Comparison of ENCODE assay signal across 18 cellular contexts in the genomic region with DNA sequence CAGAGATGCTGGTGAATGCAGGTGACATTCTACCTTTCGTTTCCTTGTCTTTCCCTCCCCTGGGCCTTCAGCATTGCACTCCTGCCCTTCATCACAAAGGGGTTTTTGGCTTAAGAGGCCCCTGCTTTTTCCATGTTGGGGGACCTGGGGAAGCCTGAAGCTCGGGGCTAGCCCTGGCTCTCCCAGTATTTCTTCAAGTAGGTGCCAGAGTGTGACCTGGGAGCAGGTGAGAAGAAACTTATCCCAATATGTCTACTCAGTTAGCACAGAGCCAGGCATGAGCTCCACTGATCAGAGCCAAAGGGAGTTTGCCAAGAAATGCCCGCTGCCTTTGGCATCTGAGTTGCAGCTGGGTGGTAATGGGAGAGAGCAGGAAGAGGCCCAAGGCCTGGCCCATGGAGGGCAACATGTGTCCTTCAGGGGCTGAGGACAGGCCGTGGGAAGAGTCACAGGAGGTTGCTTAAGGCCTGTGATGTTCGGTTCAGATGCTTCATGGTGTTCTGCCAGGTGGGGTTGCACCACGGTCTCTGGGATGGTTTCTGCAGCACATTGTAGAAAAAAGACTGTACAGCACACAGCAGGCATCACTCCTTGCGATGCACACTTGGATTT. TPM values are rescaled to one million over a fixed set of nuclear protein-coding genes. Genes with fewer than 3 reads are reported as not detected.
DNase-seq lines count a peak whose midpoint lies in the region; ATAC-seq, FAIRE-seq and TF ChIP-seq lines count a peak whose summit lies in the region.
"Had no signal": no experiment of that assay in that cellular context is flagged by ENCODE, and none has a peak within 500 bp of the region (broad histone marks: within the 10 kb centered on the region; RNA-seq: fewer than 3 reads in every experiment).

No MANE protein-coding gene starts in this region.

- TF ChIP-seq CTCF in natural killer cell (IDR thresholded peaks at IDR 0.05) (no peak), left ventricle myocardium inferior (IDR thresholded peaks at IDR 0.05; ENCODE audit: borderline replicate concordance) (no peak), pancreas (IDR thresholded peaks at IDR 0.05) (no peak)

- no peaks in the 10 kb centered on the region for H3K36me3 Mint-ChIP-seq in natural killer cell treated with Interleukin-12 subunit alpha and Interleukin-12 subunit beta and Interleukin-15 and Interleukin-18, amount 100 ng/mL, for 72 hours
- no peaks in the 10 kb centered on the region for H3K36me3 Mint-ChIP-seq in natural killer cell
- H3K36me3 Mint-ChIP-seq: CD4-positive, alpha-beta memory T cell had no signal

- H3K9me3 Mint-ChIP-seq in natural killer cell treated with Interleukin-12 subunit alpha and Interleukin-12 subunit beta and Interleukin-15 and Interleukin-18, amount 100 ng/mL, for 72 hours = no peaks in the 10 kb centered on the region
- H3K9me3 Mint-ChIP-seq in natural killer cell = no peaks in the 10 kb centered on the region
- H3K9me3 Mint-ChIP-seq: CD4-positive, alpha-beta memory T cell; GM23338 had no signal

- no peak overlapping the region for H3K4me3 Mint-ChIP-seq in natural killer cell treated with Interleukin-12 subunit alpha and Interleukin-12 subunit beta and Interleukin-15 and Interleukin-18, amount 100 ng/mL, for 72 hours
- H3K4me3 Mint-ChIP-seq in natural killer cell = no peak overlapping the region
- H3K4me3 Mint-ChIP-seq: CD4-positive, alpha-beta memory T cell; GM23338 had no signal

- no peak overlapping the region for H3K4me3 ChIP-seq in left ventricle myocardium inferior
- H3K4me3 ChIP-seq in pancreas = no peak overlapping the region
- H3K4me3 ChIP-seq: A549, GM23338 had no signal

- no peak for FAIRE-seq in pancreas (lab: Jason Lieb, UNC)
- FAIRE-seq: A549, GM12892 had no signal

- H3K27ac Mint-ChIP-seq in natural killer cell treated with Interleukin-12 subunit alpha and Interleukin-12 subunit beta and Interleukin-15 and Interleukin-18, amount 100 ng/mL, for 72 hours = no peak overlapping the region
- no peak overlapping the region for H3K27ac Mint-ChIP-seq in natural killer cell
- H3K27ac Mint-ChIP-seq: CD4-positive, alpha-beta memory T cell; GM23338 had no signal

- no peak for ATAC-seq in natural killer cell treated with Interleukin-12 subunit alpha and Interleukin-12 subunit beta and Interleukin-15 and Interleukin-18, amount 100 ng/mL, for 72 hours
- ATAC-seq in natural killer cell = no peak
- ATAC-seq in pancreas = peak; percentile 37 to 65 (median 46)
- no peak for ATAC-seq in HG02759 (IDR thresholded peaks at IDR 0.05; ENCODE audit: unreplicated experiment)
- ATAC-seq: A549, GM23338 had no signal

- H3K27ac ChIP-seq in left ventricle myocardium inferior (replicated peaks) = peak overlapping the region; percentile 69
- no peak overlapping the region for H3K27ac ChIP-seq in pancreas
- H3K27ac ChIP-seq: A549, C4-2B had no signal

- no peaks in the 10 kb centered on the region for H3K4me1 Mint-ChIP-seq in natural killer cell treated with Interleukin-12 subunit alpha and Interleukin-12 subunit beta and Interleukin-15 and Interleukin-18, amount 100 ng/mL, for 72 hours (ENCODE audit: low read depth in 2 of 2)
- no peaks in the 10 kb centered on the region for H3K4me1 Mint-ChIP-seq in natural killer cell
- H3K4me1 Mint-ChIP-seq: CD4-positive, alpha-beta memory T cell had no signal

- intact Hi-C loops in natural killer cell (cut with micrococcal nuclease) (no loop called here), left ventricle myocardium inferior (cut with micrococcal nuclease) (no loop called here), pancreas (cut with DNase I) (no loop called here)

- peaks cover 14% of the 10 kb centered on the region for H3K4me1 ChIP-seq in left ventricle myocardium inferior
- no peaks in the 10 kb centered on the region for H3K4me1 ChIP-seq in pancreas
- H3K4me1 ChIP-seq: A549, BE2C, Caco-2 had no signal

- WGBS in pancreas, 2 donors = 47 to 51% methylated on average over 7 of the region's 7 CpGs

- H3K27me3 Mint-ChIP-seq in natural killer cell treated with Interleukin-12 subunit alpha and Interleukin-12 subunit beta and Interleukin-15 and Interleukin-18, amount 100 ng/mL, for 72 hours = peaks cover 0 to 7% of the 10 kb centered on the region in 2 donors
- H3K27me3 Mint-ChIP-seq in natural killer cell (ENCODE audit: low read depth in 2 of 2) = peaks cover 0 to 6% of the 10 kb centered on the region in 2 donors
- H3K27me3 Mint-ChIP-seq: CD4-positive, alpha-beta memory T cell had no signal

- H3K27me3 ChIP-seq in left ventricle myocardium inferior (ENCODE audit: low read depth) (no peaks in the 10 kb centered on the region), pancreas (no peaks in the 10 kb centered on the region)
- H3K27me3 ChIP-seq: BE2C had no signal

- no peaks in the 10 kb centered on the region for H3K36me3 ChIP-seq in left ventricle myocardium inferior
- H3K36me3 ChIP-seq in pancreas = no peaks in the 10 kb centered on the region
- H3K36me3 ChIP-seq: BE2C had no signal

- no peaks in the 10 kb centered on the region for H3K9me3 ChIP-seq in left ventricle myocardium inferior (replicated peaks)
- H3K9me3 ChIP-seq in pancreas = no peaks in the 10 kb centered on the region
- H3K9me3 ChIP-seq: A549, BE2C, Caco-2 had no signal

- peak; percentile 45 for DNase-seq in natural killer cell treated with Interleukin-12 subunit alpha and Interleukin-12 subunit beta and Interleukin-15 and Interleukin-18, amount 100 ng/mL, for 72 hours (ENCODE audit: low spot score)
- DNase-seq in natural killer cell (no peak), left ventricle myocardium inferior (no peak), pancreas (peak in 3 of 6 donors; percentile 10 to 44 (median 38)), retina (no peak), NCI-H2171 (lab: John Stamatoyannopoulos, UW) (no peak)
- DNase-seq: BE2C; Caco-2; CD4-positive, alpha-beta memory T cell; DND-41; GDM1; H7 had no signal

RNA-seq across cellular contexts. Expression of a gene that starts 7.6 kb away (rescaled TPM):
- total RNA-seq in natural killer cell treated with Interleukin-12 subunit alpha and Interleukin-12 subunit beta and Interleukin-15 and Interleukin-18, amount 100 ng/mL, for 72 hours = not detected
- total RNA-seq in natural killer cell (not detected), left ventricle myocardium inferior (2.7 TPM), pancreas (under 1 TPM in 4 of 6 donors, not detected in 2; 0.03 to 0.41 (median 0.21) TPM)
- polyA plus RNA-seq in pancreas = under 1 TPM; 0.02 to 0.08 TPM
- total RNA-seq: Caco-2; CD4-positive, alpha-beta memory T cell had no signal
- polyA plus RNA-seq: A549; AG04450; CD4-positive, alpha-beta memory T cell had no signal

RNA-seq across cellular contexts. Expression of a gene that starts 13.0 kb away (rescaled TPM):
- total RNA-seq in natural killer cell treated with Interleukin-12 subunit alpha and Interleukin-12 subunit beta and Interleukin-15 and Interleukin-18, amount 100 ng/mL, for 72 hours = not detected
- total RNA-seq in natural killer cell (not detected), left ventricle myocardium inferior (not detected), pancreas (not detected)
- polyA plus RNA-seq in pancreas = under 1 TPM in 1 of 2 donors, not detected in 1; 0.07 TPM
- total RNA-seq: Caco-2; CD4-positive, alpha-beta memory T cell; H7 had no signal
- polyA plus RNA-seq: A549; AG04450; CD4-positive, alpha-beta memory T cell; GM23338 had no signal

RNA-seq across cellular contexts. Expression of a gene that starts 31.7 kb away (rescaled TPM):
- not detected for total RNA-seq in natural killer cell treated with Interleukin-12 subunit alpha and Interleukin-12 subunit beta and Interleukin-15 and Interleukin-18, amount 100 ng/mL, for 72 hours
- total RNA-seq in natural killer cell = not detected
- not detected for total RNA-seq in left ventricle myocardium inferior
- not detected for total RNA-seq in pancreas
- polyA plus RNA-seq in pancreas = not detected
- total RNA-seq: Caco-2; CD4-positive, alpha-beta memory T cell; GM23338; H7 had no signal
- polyA plus RNA-seq: A549; AG04450; CD4-positive, alpha-beta memory T cell; GM23338 had no signal

Comparison
In these comparisons a context has a peak if more than half of its experiments do, and no peak if none do; other contexts are left out.
1. ATAC-seq: peak in pancreas (4 of 4); none in natural killer cell treated with Interleukin-12 subunit alpha and Interleukin-12 subunit beta and Interleukin-15 and Interleukin-18, amount 100 ng/mL, for 72 hours (0 of 2), natural killer cell (0 of 3) and HG02759 (single experiment).